ENCODE assay signal across 25 cellular contexts in genomic region chr3:62277470-62277869, GRCh38.
"Had no signal": no experiment of that assay in that cellular context is flagged by ENCODE, and none has a peak within 500 bp of the region (broad histone marks: within the 10 kb centered on the region; RNA-seq: fewer than 3 reads in every experiment).

No MANE protein-coding gene starts in this region.

- DNase-seq: activated CD4-positive, alpha-beta memory T cell treated with anti-CD3 and anti-CD28 coated beads, Interleukin-2, amount 10 ng/mL, durations not matched to agents 7 days and 5 days; activated CD4-positive, alpha-beta T cell treated with anti-CD3 and anti-CD28 coated beads, Interleukin-2, amount 10 ng/mL, durations not matched to agents 24 days and 14 days; activated CD4-positive, CD25-positive, alpha-beta regulatory T cell treated with anti-CD3 and anti-CD28 coated beads, Interleukin-2, amount 50 U/mL, for 72 hours; activated naive CD4-positive, alpha-beta T cell; activated T-cell treated with anti-CD3 and anti-CD28 coated beads, Interleukin-2, amount 50 U/mL, for 72 hours; anterior cingulate cortex; body of pancreas; effector CD8-positive, alpha-beta T cell; gastrocnemius medialis; glutamatergic neuron; left lung; lower lobe of right lung; mesenchymal stem cell; naive thymus-derived CD8-positive, alpha-beta T cell; occipital lobe; stimulated activated CD4-positive, alpha-beta T cell treated with anti-CD3 and anti-CD28 coated beads, Interleukin-15, amount 100 ng/mL, for 24 hours; stimulated activated CD4-positive, alpha-beta T cell treated with anti-CD3 and anti-CD28 coated beads, Interleukin-2, amount 100 ng/mL, for 24 hours; stimulated activated naive CD4-positive, alpha-beta T cell; T-helper 17 cell; T1000 had no signal

- H3K27me3 ChIP-seq: body of pancreas, gastrocnemius medialis, left lung, neural progenitor cell, right atrium auricular region, tibial nerve had no signal

- H3K27ac ChIP-seq: body of pancreas, gastrocnemius medialis, left lung, lower lobe of right lung, neural progenitor cell, parathyroid adenoma, right atrium auricular region, tibial nerve had no signal

- H3K4me2 ChIP-seq: neural progenitor cell had no signal

- H2AFZ ChIP-seq: neural progenitor cell, parathyroid adenoma had no signal

- H3K4me1 ChIP-seq: body of pancreas, gastrocnemius medialis, left lung, lower lobe of right lung, neural progenitor cell, parathyroid adenoma, tibial nerve had no signal

- H3K27me3 Mint-ChIP-seq: activated CD4-positive, alpha-beta memory T cell treated with anti-CD3 and anti-CD28 coated beads, Interleukin-2, amount 10 ng/mL, durations not matched to agents 7 days and 5 days; activated CD4-positive, alpha-beta T cell treated with anti-CD3 and anti-CD28 coated beads, Interleukin-2, amount 10 ng/mL, durations not matched to agents 24 days and 14 days; activated naive CD8-positive, alpha-beta T cell had no signal

- H3K4me3 ChIP-seq: body of pancreas, gastrocnemius medialis, left lung, lower lobe of right lung, neural progenitor cell, right atrium auricular region, tibial nerve had no signal

- H3K27ac Mint-ChIP-seq: activated CD4-positive, alpha-beta memory T cell treated with anti-CD3 and anti-CD28 coated beads, Interleukin-2, amount 10 ng/mL, durations not matched to agents 7 days and 5 days; activated CD4-positive, alpha-beta T cell treated with anti-CD3 and anti-CD28 coated beads, Interleukin-2, amount 10 ng/mL, durations not matched to agents 24 days and 14 days; activated naive CD8-positive, alpha-beta T cell; activated T-cell treated with anti-CD3 and anti-CD28 coated beads, Interleukin-2, amount 50 U/mL, for 72 hours; naive thymus-derived CD8-positive, alpha-beta T cell; neural progenitor cell; T-helper 17 cell had no signal

- H3K4me1 Mint-ChIP-seq: activated CD4-positive, alpha-beta memory T cell treated with anti-CD3 and anti-CD28 coated beads, Interleukin-2, amount 10 ng/mL, durations not matched to agents 7 days and 5 days; activated CD4-positive, alpha-beta T cell treated with anti-CD3 and anti-CD28 coated beads, Interleukin-2, amount 10 ng/mL, durations not matched to agents 24 days and 14 days; naive thymus-derived CD8-positive, alpha-beta T cell; neural progenitor cell; T-helper 17 cell had no signal

- ATAC-seq: activated T-cell treated with anti-CD3 and anti-CD28 coated beads, Interleukin-2, amount 50 U/mL, for 72 hours; body of pancreas; gastrocnemius medialis; left lung; lower lobe of right lung; naive thymus-derived CD8-positive, alpha-beta T cell; T-helper 17 cell had no signal

- H3K9me3 ChIP-seq: body of pancreas, gastrocnemius medialis, left lung, lower lobe of right lung, right atrium auricular region, tibial nerve had no signal

- H3K79me2 ChIP-seq: parathyroid adenoma had no signal

- H3K9me3 Mint-ChIP-seq: activated CD4-positive, alpha-beta memory T cell treated with anti-CD3 and anti-CD28 coated beads, Interleukin-2, amount 10 ng/mL, durations not matched to agents 7 days and 5 days; activated CD4-positive, alpha-beta T cell treated with anti-CD3 and anti-CD28 coated beads, Interleukin-2, amount 10 ng/mL, durations not matched to agents 24 days and 14 days; activated T-cell treated with anti-CD3 and anti-CD28 coated beads, Interleukin-2, amount 50 U/mL, for 72 hours; naive thymus-derived CD8-positive, alpha-beta T cell; neural progenitor cell had no signal

- H3K9ac ChIP-seq: neural progenitor cell, parathyroid adenoma had no signal

- H3K4me3 Mint-ChIP-seq: activated CD4-positive, alpha-beta memory T cell treated with anti-CD3 and anti-CD28 coated beads, Interleukin-2, amount 10 ng/mL, durations not matched to agents 7 days and 5 days; activated CD4-positive, alpha-beta T cell treated with anti-CD3 and anti-CD28 coated beads, Interleukin-2, amount 10 ng/mL, durations not matched to agents 24 days and 14 days; activated naive CD8-positive, alpha-beta T cell; activated T-cell treated with anti-CD3 and anti-CD28 coated beads, Interleukin-2, amount 50 U/mL, for 72 hours; naive thymus-derived CD8-positive, alpha-beta T cell; neural progenitor cell; T-helper 17 cell had no signal

- H3K36me3 Mint-ChIP-seq: activated naive CD8-positive, alpha-beta T cell; naive thymus-derived CD8-positive, alpha-beta T cell had no signal
